In the genomic region with DNA sequence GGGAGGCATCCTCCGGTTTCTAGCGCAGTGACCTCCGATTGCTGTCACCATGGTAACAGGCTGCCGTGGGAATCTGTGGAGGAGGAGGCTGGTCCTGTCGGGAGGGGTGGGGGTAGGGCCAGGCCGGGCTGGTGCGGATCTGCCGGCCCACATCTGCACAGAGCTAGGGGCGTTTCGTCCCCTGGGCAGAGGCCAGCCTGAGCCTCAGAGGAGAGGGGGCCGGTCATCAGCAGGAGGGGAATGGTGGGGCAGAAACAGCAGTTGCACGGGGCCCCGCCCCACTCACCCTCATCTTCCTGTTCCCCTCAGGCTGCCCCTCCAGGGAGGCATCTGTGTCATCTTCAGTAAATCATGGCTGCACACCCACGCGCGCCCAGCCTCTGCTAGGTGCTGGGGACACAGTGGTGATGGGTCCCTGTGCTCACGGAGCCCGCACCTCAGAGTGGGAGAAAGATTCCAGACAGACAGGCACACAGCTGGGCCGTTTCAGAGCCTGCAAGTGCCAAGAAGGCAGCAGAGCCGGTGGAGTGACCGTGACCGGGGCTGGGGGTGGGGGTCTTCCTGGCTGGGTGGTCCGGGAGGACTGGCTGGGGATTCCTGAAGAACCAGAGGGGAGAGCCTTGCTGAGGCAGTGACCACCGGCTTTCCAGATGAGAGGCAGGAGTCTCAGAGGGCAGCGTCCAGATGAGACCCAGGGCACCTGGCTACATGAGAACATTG, we compare ENCODE assay signal across 10 cellular contexts.
DNase-seq lines count a peak whose midpoint lies in the region; ATAC-seq and TF ChIP-seq lines count a peak whose summit lies in the region.
"Had no signal": no experiment of that assay in that cellular context is flagged by ENCODE, and none has a peak within 500 bp of the region (broad histone marks: within the 10 kb centered on the region; RNA-seq: fewer than 3 reads in every experiment).

No MANE protein-coding gene starts in this region.

- H3K27ac ChIP-seq in body of pancreas: no peak overlapping the region
- H3K27ac ChIP-seq: parathyroid adenoma had no signal

- DNase-seq in NCI-H2196 (lab: John Stamatoyannopoulos, UW; ENCODE audit: unreplicated experiment): peak; percentile 23
- no peak for DNase-seq in NCI-H2196 treated with DMSO at 0.1 percent for 48 hours (lab: John Stamatoyannopoulos, UW; ENCODE audit: unreplicated experiment)
- peak; percentile 11 to 34 for DNase-seq in activated CD4-positive, alpha-beta T cell treated with anti-CD3 and anti-CD28 coated beads, Interleukin-2, amount 50 U/mL, for 48 hours
- DNase-seq in iPS-NIHi7 (ENCODE audit: extremely low spot score): peak; percentile 53
- DNase-seq in stimulated activated CD8-positive, alpha-beta memory T cell treated with anti-CD3 and anti-CD28 coated beads, Interleukin-15, amount 100 ng/mL, for 48 hours (ENCODE audit: low read depth in 2 of 2): peak; percentile 8 to 17
- no peak for DNase-seq in NCI-H187 (lab: John Stamatoyannopoulos, UW)
- DNase-seq in SKM-1 treated with dmso at 0.1 percent for 144 hours (lab: John Stamatoyannopoulos, UW; ENCODE audit: unreplicated experiment): no peak
- DNase-seq in body of pancreas: no peak
- DNase-seq: NCI-H446 had no signal

- no peaks in the 10 kb centered on the region for H3K9me3 ChIP-seq in body of pancreas

- no peak for ATAC-seq in body of pancreas

- no peaks in the 10 kb centered on the region for H3K27me3 ChIP-seq in body of pancreas

- no peak for TF ChIP-seq CTCF in body of pancreas (IDR thresholded peaks at IDR 0.05)

- TF ChIP-seq POLR2A in body of pancreas (IDR thresholded peaks at IDR 0.05): no peak

- no peaks in the 10 kb centered on the region for H3K36me3 ChIP-seq in body of pancreas (replicated peaks in 1 of 2; ENCODE audit: insufficient read depth in 1 of 2, low read depth in 2 of 2)

- no peak overlapping the region for H3K4me3 ChIP-seq in body of pancreas

- intact Hi-C loops in body of pancreas (cut with DNase I): no loop called here

- 15 to 22% methylated on average over 19 to 25 of the region's 25 CpGs for WGBS in body of pancreas, 2 donors

- no peaks in the 10 kb centered on the region for H3K4me1 ChIP-seq in body of pancreas

Comparison
In these comparisons a context has a peak if more than half of its experiments do, and no peak if none do; other contexts are left out.
1. DNase-seq: peak in NCI-H2196 (single experiment), activated CD4-positive, alpha-beta T cell treated with anti-CD3 and anti-CD28 coated beads, Interleukin-2, amount 50 U/mL, for 48 hours (2 of 2), iPS-NIHi7 (single experiment) and stimulated activated CD8-positive, alpha-beta memory T cell treated with anti-CD3 and anti-CD28 coated beads, Interleukin-15, amount 100 ng/mL, for 48 hours (2 of 2); none in NCI-H2196 treated with DMSO at 0.1 percent for 48 hours (single experiment), NCI-H187 (0 of 2), SKM-1 treated with dmso at 0.1 percent for 144 hours (single experiment) and body of pancreas (0 of 4).